8 cellular contexts compared by ENCODE assay signal in the genomic region with DNA sequence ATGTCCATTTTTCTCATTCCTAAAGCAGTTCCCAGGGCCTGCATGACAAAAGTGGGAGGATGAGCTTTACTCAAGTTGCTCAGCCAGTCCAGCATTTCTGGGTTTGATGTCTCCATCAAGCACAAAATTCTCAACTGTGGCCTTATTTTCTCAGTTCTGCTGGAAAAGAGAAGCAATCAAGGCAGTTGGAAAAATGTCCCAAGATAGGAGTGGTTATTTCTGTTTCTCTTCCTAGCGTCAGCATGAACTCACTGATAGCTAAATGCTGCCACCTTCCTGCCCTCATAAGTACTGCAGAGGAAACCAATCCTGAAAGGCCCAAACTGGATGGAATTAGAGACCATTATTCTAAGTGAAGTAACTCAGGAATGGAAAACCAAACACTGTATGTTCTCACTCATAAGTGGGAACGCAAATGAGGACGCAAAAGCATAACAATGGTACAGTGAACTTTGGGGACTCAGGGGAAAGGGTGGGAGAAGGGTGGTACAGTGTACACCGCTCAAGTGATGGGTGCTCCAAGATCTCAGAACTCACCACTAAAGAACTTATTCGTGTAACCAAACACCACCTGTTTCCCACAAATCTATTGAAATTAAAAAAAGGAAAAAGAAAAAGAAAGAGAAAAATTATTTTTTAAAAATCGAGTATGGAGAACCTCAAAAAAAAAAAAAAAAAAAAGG. TPM values are rescaled to one million over a fixed set of nuclear protein-coding genes. Genes with fewer than 3 reads are reported as not detected.
DNase-seq lines count a peak whose midpoint lies in the region; ATAC-seq and TF ChIP-seq lines count a peak whose summit lies in the region.

No MANE protein-coding gene starts in this region.

- H3K27me3 Mint-ChIP-seq in CD4-positive, alpha-beta T cell = no peaks in the 10 kb centered on the region

- no peak overlapping the region for H3K27ac ChIP-seq in CD4-positive, alpha-beta T cell (ENCODE audit: low read depth, low read length)
- H3K27ac ChIP-seq in HEK293 (ENCODE audit: extremely low read depth, low read depth, low read length) = no peak overlapping the region

- intact Hi-C loops in CD4-positive, alpha-beta T cell (cut with DNase I, micrococcal nuclease) = loop anchor here (1.0 to 10.0 kb wide), 7 partner anchors 287 to 1255 kb away; partner anchors contain the start of gene METAP1 (in 1 of the 2)

- H3K9me3 Mint-ChIP-seq in CD4-positive, alpha-beta T cell = no peaks in the 10 kb centered on the region

- no peaks in the 10 kb centered on the region for H3K36me3 Mint-ChIP-seq in CD4-positive, alpha-beta T cell (ENCODE audit: low read depth)

- H3K27ac Mint-ChIP-seq in CD4-positive, alpha-beta T cell = no peak overlapping the region

- no peaks in the 10 kb centered on the region for H3K9me3 ChIP-seq in CD4-positive, alpha-beta T cell (ENCODE audit: control insufficient read depth, low read length)
- no peaks in the 10 kb centered on the region for H3K9me3 ChIP-seq in HEK293 (ENCODE audit: control insufficient read depth, insufficient read depth, low read depth, low read length)

- CTCF ChIA-PET in CD4-positive, alpha-beta T cell (lab: Charles Lee) = interaction anchor here (0.7 to 1.6 kb wide), 7 partner anchors 18 to 1304 kb away, joined by 3 to 8 read pairs (median 4); no protein-coding TSS in a partner anchor
- CTCF ChIA-PET in HEK293 (lab: Yijun Ruan, JAX) = interaction anchor here (0.7 to 2.9 kb wide), 13 partner anchors 9 to 418 kb away, joined by 3 to 15 read pairs (median 4); no protein-coding TSS in a partner anchor

- peak; percentile 15 to 54 (median 45) for DNase-seq in CD4-positive, alpha-beta T cell
- peak; percentile 8 for DNase-seq in NCI-H524 treated with DMSO at 0.1 percent for 48 hours (lab: John Stamatoyannopoulos, UW)
- DNase-seq in activated CD4-positive, alpha-beta T cell treated with anti-CD3 and anti-CD28 coated beads, Interleukin-2, amount 50 U/mL, for 48 hours = peak; percentile 71 to 76
- peak; percentile 63 for DNase-seq in ecto neural progenitor cell (ENCODE audit: low spot score)
- peak; percentile 76 to 81 for DNase-seq in lung microvascular endothelial cell (ENCODE audit: low read depth in 2 of 2)
- DNase-seq in stimulated activated CD8-positive, alpha-beta memory T cell treated with anti-CD3 and anti-CD28 coated beads, Interleukin-4, amount 100 ng/mL, for 24 hours (ENCODE audit: low read depth) = peak; percentile 30

- H3K4me1 ChIP-seq in HEK293 (ENCODE audit: control insufficient read depth, insufficient read depth, low read length) = no peaks in the 10 kb centered on the region

- TF ChIP-seq CTCF in CD4-positive, alpha-beta T cell (IDR thresholded peaks at IDR 0.05) = peak; percentile 86
- peak; percentile 65 for TF ChIP-seq CTCF in HEK293 (tag by site-specific recombination; IDR thresholded peaks at IDR 0.05)

- no peak overlapping the region for H3K4me3 ChIP-seq in HEK293 (ENCODE audit: low read depth, low read length)

- peaks cover 5% of the 10 kb centered on the region for H3K4me1 Mint-ChIP-seq in CD4-positive, alpha-beta T cell (ENCODE audit: low read depth)

- ATAC-seq in CD4-positive, alpha-beta T cell (ENCODE audit: poor library complexity) = peak; percentile 79
- no peak for ATAC-seq in HG02759 (IDR thresholded peaks at IDR 0.05; ENCODE audit: unreplicated experiment)

- H3K36me3 ChIP-seq in HEK293 (ENCODE audit: control insufficient read depth in 2 of 2, insufficient read depth in 1 of 2, low read length in 2 of 2) = no peaks in the 10 kb centered on the region

- no peak overlapping the region for H3K4me3 Mint-ChIP-seq in CD4-positive, alpha-beta T cell

- POLR2A ChIA-PET in CD4-positive, alpha-beta T cell (lab: Charles Lee) = no interaction called here
- POLR2A ChIA-PET in HEK293 (lab: Yijun Ruan, JAX) = no interaction called here

- no peaks in the 10 kb centered on the region for H3K27me3 ChIP-seq in CD4-positive, alpha-beta T cell (ENCODE audit: control insufficient read depth, insufficient read depth, low read length)

TF ChIP-seq in HEK293, 187 proteins besides CTCF, POLR2A, EP300 and RAD21:
- TF ChIP-seq, protein P1, sequence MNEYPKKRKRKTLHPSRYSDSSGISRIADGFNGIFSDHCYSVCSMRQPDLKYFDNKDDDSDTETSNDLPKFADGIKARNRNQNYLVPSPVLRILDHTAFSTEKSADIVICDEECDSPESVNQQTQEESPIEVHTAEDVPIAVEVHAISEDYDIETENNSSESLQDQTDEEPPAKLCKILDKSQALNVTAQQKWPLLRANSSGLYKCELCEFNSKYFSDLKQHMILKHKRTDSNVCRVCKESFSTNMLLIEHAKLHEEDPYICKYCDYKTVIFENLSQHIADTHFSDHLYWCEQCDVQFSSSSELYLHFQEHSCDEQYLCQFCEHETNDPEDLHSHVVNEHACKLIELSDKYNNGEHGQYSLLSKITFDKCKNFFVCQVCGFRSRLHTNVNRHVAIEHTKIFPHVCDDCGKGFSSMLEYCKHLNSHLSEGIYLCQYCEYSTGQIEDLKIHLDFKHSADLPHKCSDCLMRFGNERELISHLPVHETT (tag by site-specific recombination; IDR thresholded peaks at IDR 0.05) = no peak
- peak; percentile 73 for TF ChIP-seq ZNF654 (tag by site-specific recombination; IDR thresholded peaks at IDR 0.05; ENCODE audit: low read depth)
TF ChIP-seq in HEK293: peak in this region for 1.

RNA-seq across cellular contexts. Expression of gene ADH7, which starts 29.6 kb away (rescaled TPM):
- not detected for total RNA-seq in CD4-positive, alpha-beta T cell
- not detected in 2 replicates for total RNA-seq in lung microvascular endothelial cell

RNA-seq across cellular contexts. Expression of gene ADH1C, which starts 53.0 kb away (rescaled TPM):
- not detected for total RNA-seq in CD4-positive, alpha-beta T cell
- not detected in 2 replicates for total RNA-seq in lung microvascular endothelial cell

Comparison
In these comparisons a context has a peak if more than half of its experiments do, and no peak if none do; other contexts are left out.
1. DNase-seq: peak in every context shown above with its lines; median percentile 78 in lung microvascular endothelial cell; 74 in activated CD4-positive, alpha-beta T cell treated with anti-CD3 and anti-CD28 coated beads, Interleukin-2, amount 50 U/mL, for 48 hours; 63 in ecto neural progenitor cell; 45 in CD4-positive, alpha-beta T cell; 30 in stimulated activated CD8-positive, alpha-beta memory T cell treated with anti-CD3 and anti-CD28 coated beads, Interleukin-4, amount 100 ng/mL, for 24 hours; 8 in NCI-H524 treated with DMSO at 0.1 percent for 48 hours.